Comparison of ENCODE assay signal across 1 cellular context in genomic region chr5:132274050-132274869, GRCh38.
TF ChIP-seq lines count a peak whose summit lies in the region.

No MANE protein-coding gene starts in this region.

TF ChIP-seq in GM23338, 12 proteins besides CTCF, POLR2A, EP300 and RAD21 (continued from another document):
- no peak for TF ChIP-seq ZNF462 (CRISPR knock-in tag; IDR thresholded peaks at IDR 0.05)
- no peak for TF ChIP-seq EZH2 (IDR thresholded peaks at IDR 0.05; ENCODE audit: low read depth, unreplicated experiment)
- TF ChIP-seq JUNB (IDR thresholded peaks at IDR 0.05; ENCODE audit: unreplicated experiment): no peak
- no peak for TF ChIP-seq STAT1 (IDR thresholded peaks at IDR 0.05; ENCODE audit: unreplicated experiment)
- TF ChIP-seq NANOG (IDR thresholded peaks at IDR 0.05; ENCODE audit: borderline replicate concordance): no peak
- TF ChIP-seq ZNF331 (CRISPR knock-in tag; IDR thresholded peaks at IDR 0.05; ENCODE audit: low read depth): no peak
- no peak for TF ChIP-seq REST (IDR thresholded peaks at IDR 0.05; ENCODE audit: unreplicated experiment)
- no peak for TF ChIP-seq CREB1 (CRISPR knock-in tag; IDR thresholded peaks at IDR 0.05; ENCODE audit: low read depth)
- TF ChIP-seq POLR2AphosphoS5 (IDR thresholded peaks at IDR 0.05; ENCODE audit: low read depth): no peak
- TF ChIP-seq ETS1 (IDR thresholded peaks at IDR 0.05): no peak
